In the genomic region with DNA sequence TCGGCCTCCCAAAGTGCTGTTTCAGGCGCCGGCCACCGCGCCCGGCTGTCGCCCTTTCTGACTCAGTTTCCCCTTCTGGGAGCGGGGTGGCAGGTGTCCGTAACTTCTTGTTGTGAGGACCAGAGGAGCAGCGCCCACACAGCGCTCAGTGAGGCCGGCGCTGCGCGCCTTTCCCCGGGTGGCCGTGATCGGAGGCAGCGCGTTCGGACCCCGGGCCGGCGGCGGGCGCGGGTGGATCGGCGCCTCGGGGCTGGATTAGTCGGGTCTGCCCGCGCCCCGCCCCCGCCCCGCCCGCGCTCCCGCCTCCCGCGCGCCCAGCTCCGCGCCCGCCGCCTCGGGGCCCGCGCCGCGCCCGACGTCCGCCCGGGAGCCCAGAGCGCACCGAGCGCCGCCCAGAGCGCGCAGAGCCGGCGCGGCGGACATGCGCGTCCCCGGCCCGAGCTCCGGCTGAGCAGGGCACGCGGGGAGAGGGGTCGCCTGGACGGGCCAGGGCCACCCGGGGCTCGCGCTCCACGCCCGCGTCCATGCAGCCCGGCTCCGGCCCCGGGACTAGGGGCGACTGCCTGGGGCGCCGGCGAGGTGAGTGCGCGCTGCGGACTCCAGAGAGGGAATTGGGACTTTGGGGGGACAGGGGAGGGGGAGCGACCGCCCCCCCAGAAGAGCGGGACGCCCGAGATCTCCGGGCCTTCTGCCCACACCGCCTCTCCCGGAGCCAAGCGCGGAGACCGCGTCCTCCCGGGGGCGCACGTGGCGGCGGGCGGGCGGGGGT, we compare ENCODE assay signal across 8 cellular contexts. TPM values are rescaled to one million over a fixed set of nuclear protein-coding genes. Genes with fewer than 3 reads are reported as not detected.
DNase-seq lines count a peak whose midpoint lies in the region; ATAC-seq, FAIRE-seq and TF ChIP-seq lines count a peak whose summit lies in the region.

No MANE protein-coding gene starts in this region.

- peaks cover 0 to 2% (median 0%) of the 10 kb centered on the region in 7 donors for H3K9me3 Mint-ChIP-seq in CD4-positive, CD25-positive, alpha-beta regulatory T cell
- H3K9me3 Mint-ChIP-seq in activated T-cell treated with anti-CD3 and anti-CD28 coated beads, Interleukin-2, amount 50 U/mL, for 24 hours, result no peaks in the 10 kb centered on the region
- H3K9me3 Mint-ChIP-seq in neural crest cell, result no peaks in the 10 kb centered on the region

- no peak overlapping the region for H3K27ac Mint-ChIP-seq in CD4-positive, CD25-positive, alpha-beta regulatory T cell
- H3K27ac Mint-ChIP-seq in activated T-cell treated with anti-CD3 and anti-CD28 coated beads, Interleukin-2, amount 50 U/mL, for 24 hours, result no peak overlapping the region
- peak overlapping the region; percentile 43 for H3K27ac Mint-ChIP-seq in neural crest cell (ENCODE audit: unreplicated experiment)

- H3K4me3 ChIP-seq in CD4-positive, CD25-positive, alpha-beta regulatory T cell (ENCODE audit: low read depth, low read length), result no peak overlapping the region
- H3K4me3 ChIP-seq in fibroblast of villous mesenchyme (ENCODE audit: low read depth, low read length), result peak overlapping the region; percentile 66
- H3K4me3 ChIP-seq in urinary bladder (ENCODE audit: low read depth, low read length), result peak overlapping the region; percentile 69

- no peak for FAIRE-seq in H54 (lab: Jason Lieb, UNC)

- H3K36me3 Mint-ChIP-seq in CD4-positive, CD25-positive, alpha-beta regulatory T cell, result peaks cover 3% of the 10 kb centered on the region
- peaks cover 9% of the 10 kb centered on the region for H3K36me3 Mint-ChIP-seq in activated T-cell treated with anti-CD3 and anti-CD28 coated beads, Interleukin-2, amount 50 U/mL, for 24 hours (ENCODE audit: low read depth)
- no peaks in the 10 kb centered on the region for H3K36me3 Mint-ChIP-seq in neural crest cell (ENCODE audit: low read depth)

- no peak overlapping the region for H3K27ac ChIP-seq in CD4-positive, CD25-positive, alpha-beta regulatory T cell (ENCODE audit: insufficient read depth, low read length, poor library complexity, severe bottlenecking)
- H3K27ac ChIP-seq in urinary bladder (ENCODE audit: low read depth), result no peak overlapping the region

- peaks cover 28% of the 10 kb centered on the region for H3K4me1 ChIP-seq in CD4-positive, CD25-positive, alpha-beta regulatory T cell (ENCODE audit: control insufficient read depth, insufficient read depth, low read length, poor library complexity, severe bottlenecking)
- H3K4me1 ChIP-seq in urinary bladder (ENCODE audit: insufficient read depth), result peaks cover 2% of the 10 kb centered on the region

- H3K36me3 ChIP-seq in CD4-positive, CD25-positive, alpha-beta regulatory T cell (ENCODE audit: control insufficient read depth, insufficient read depth, low read length), result no peaks in the 10 kb centered on the region
- no peaks in the 10 kb centered on the region for H3K36me3 ChIP-seq in urinary bladder (ENCODE audit: insufficient read depth)

- TF ChIP-seq CTCF in fibroblast of villous mesenchyme (IDR thresholded peaks at IDR 0.05; ENCODE audit: insufficient read depth, low read depth, low read length) (no peak), neural crest cell (conservative IDR thresholded peaks at IDR 0.05) (no peak)

- WGBS in urinary bladder, result under 1% methylated on average over 109 of the region's 109 CpGs

- H3K9me3 ChIP-seq in CD4-positive, CD25-positive, alpha-beta regulatory T cell (ENCODE audit: control insufficient read depth in 2 of 2, low read length in 2 of 2), result no peaks in the 10 kb centered on the region

- H3K27me3 ChIP-seq in CD4-positive, CD25-positive, alpha-beta regulatory T cell (ENCODE audit: control insufficient read depth, insufficient read depth, low read length), result no peaks in the 10 kb centered on the region

- H3K4me3 Mint-ChIP-seq in CD4-positive, CD25-positive, alpha-beta regulatory T cell, result peak overlapping the region in 3 of 4 donors; percentile 71 to 81 (median 80)
- H3K4me3 Mint-ChIP-seq in activated T-cell treated with anti-CD3 and anti-CD28 coated beads, Interleukin-2, amount 50 U/mL, for 24 hours, result peak overlapping the region; percentile 74
- H3K4me3 Mint-ChIP-seq in neural crest cell, result peak overlapping the region; percentile 79

- peak in 2 of 3 donors; percentile 25 to 57 for DNase-seq in CD4-positive, CD25-positive, alpha-beta regulatory T cell
- peak; percentile 88 for DNase-seq in H54 (ENCODE audit: insufficient read length, low spot score)
- peak; percentile 56 for DNase-seq in NCI-H510A treated with DMSO at 0.1 percent for 48 hours (lab: John Stamatoyannopoulos, UW)
- DNase-seq in activated T-cell treated with anti-CD3 and anti-CD28 coated beads, Interleukin-2, amount 50 U/mL, for 24 hours, result no peak
- DNase-seq in fibroblast of villous mesenchyme (ENCODE audit: low read depth), result peak; percentile 33
- peak; percentile 57 for DNase-seq in neural crest cell (ENCODE audit: low read depth, low spot score)
- no peak for DNase-seq in T1000 (lab: John Stamatoyannopoulos, UW)

- H3K27me3 Mint-ChIP-seq in CD4-positive, CD25-positive, alpha-beta regulatory T cell, result peaks cover 13% of the 10 kb centered on the region
- H3K27me3 Mint-ChIP-seq in activated T-cell treated with anti-CD3 and anti-CD28 coated beads, Interleukin-2, amount 50 U/mL, for 24 hours, result peaks cover 16% of the 10 kb centered on the region
- peaks cover 4% of the 10 kb centered on the region for H3K27me3 Mint-ChIP-seq in neural crest cell (ENCODE audit: low read depth)

- peak; percentile 39; the same call in 1 of the 2 replicates for TF ChIP-seq POLR2A in H54 (IDR thresholded peaks at IDR 0.05; ENCODE audit: low read depth, low read length)

- H3K4me1 Mint-ChIP-seq in CD4-positive, CD25-positive, alpha-beta regulatory T cell, result peaks cover 0 to 29% (median 7%) of the 10 kb centered on the region in 4 donors
- peaks cover 17% of the 10 kb centered on the region for H3K4me1 Mint-ChIP-seq in activated T-cell treated with anti-CD3 and anti-CD28 coated beads, Interleukin-2, amount 50 U/mL, for 24 hours (ENCODE audit: low read depth)
- H3K4me1 Mint-ChIP-seq in neural crest cell, result peaks cover 12% of the 10 kb centered on the region

- ATAC-seq in CD4-positive, CD25-positive, alpha-beta regulatory T cell (ENCODE audit: low read depth in 2 of 2), result peak; percentile 35 to 38

RNA-seq across cellular contexts. Expression of a gene that starts 50.5 kb away (rescaled TPM):
- not detected for total RNA-seq in CD4-positive, CD25-positive, alpha-beta regulatory T cell
- not detected for polyA plus RNA-seq in CD4-positive, CD25-positive, alpha-beta regulatory T cell
- total RNA-seq in fibroblast of villous mesenchyme (0.32 TPM in 1 of 2 replicates, not detected in the other), neural crest cell (0.93 and 1.7 TPM in 2 replicates), urinary bladder (not detected)
- 0.15 TPM for polyA plus RNA-seq in urinary bladder

RNA-seq across cellular contexts. Expression of a gene that starts 58.7 kb away (rescaled TPM):
- total RNA-seq in CD4-positive, CD25-positive, alpha-beta regulatory T cell, result not detected
- polyA plus RNA-seq in CD4-positive, CD25-positive, alpha-beta regulatory T cell, result not detected
- not detected in 2 replicates for total RNA-seq in fibroblast of villous mesenchyme
- not detected in 2 replicates for total RNA-seq in neural crest cell
- total RNA-seq in urinary bladder, result not detected
- 0.37 TPM for polyA plus RNA-seq in urinary bladder

Comparison
In these comparisons a context has a peak if more than half of its experiments do, and no peak if none do; other contexts are left out.
1. DNase-seq: peak in CD4-positive, CD25-positive, alpha-beta regulatory T cell (2 of 3), H54 (single experiment), NCI-H510A treated with DMSO at 0.1 percent for 48 hours (single experiment), fibroblast of villous mesenchyme (single experiment) and neural crest cell (single experiment); none in activated T-cell treated with anti-CD3 and anti-CD28 coated beads, Interleukin-2, amount 50 U/mL, for 24 hours (single experiment) and T1000 (single experiment).
2. Peak in every context shown above with its lines, with median percentiles within 50 percentile points of each other: H3K4me3 Mint-ChIP-seq.